In genomic region chr6:454148-454991, GRCh38 we compare ENCODE assay signal across 11 cellular contexts.
"Had no signal": no experiment of that assay in that cellular context is flagged by ENCODE, and none has a peak within 500 bp of the region (broad histone marks: within the 10 kb centered on the region; RNA-seq: fewer than 3 reads in every experiment).

No MANE protein-coding gene starts in this region.

- H3K27me3 ChIP-seq: neural progenitor cell, ovary, vagina had no signal

- DNase-seq: effector memory CD4-positive, alpha-beta T cell; hypothalamus; kidney glomerular epithelial cell; ovary; T-helper 1 cell; tibial artery had no signal

- H3K9me3 Mint-ChIP-seq: central memory CD8-positive, alpha-beta T cell had no signal

- H3K36me3 Mint-ChIP-seq: neural progenitor cell had no signal

- H3K4me1 ChIP-seq: neural progenitor cell, tibial artery had no signal

- H3K4me1 Mint-ChIP-seq: central memory CD8-positive, alpha-beta T cell; neural progenitor cell had no signal

- H3K9me3 ChIP-seq: ovary, tibial artery, vagina had no signal

- H3K27ac ChIP-seq: epithelial cell of prostate, neural progenitor cell, ovary, tibial artery, VCaP had no signal

- H3K36me3 ChIP-seq: neural progenitor cell, ovary, tibial artery, vagina had no signal

- H3K4me3 ChIP-seq: neural progenitor cell, ovary, tibial artery, vagina had no signal

- H3K27ac Mint-ChIP-seq: neural progenitor cell had no signal

- H3K27me3 Mint-ChIP-seq: central memory CD8-positive, alpha-beta T cell had no signal

- H3K4me3 Mint-ChIP-seq: central memory CD8-positive, alpha-beta T cell; neural progenitor cell had no signal
